14 cellular contexts compared by ENCODE assay signal in genomic region chr1:246139745-246140182, GRCh38.
DNase-seq lines count a peak whose midpoint lies in the region; ATAC-seq and TF ChIP-seq lines count a peak whose summit lies in the region.
"Had no signal": no experiment of that assay in that cellular context is flagged by ENCODE, and none has a peak within 500 bp of the region (broad histone marks: within the 10 kb centered on the region; RNA-seq: fewer than 3 reads in every experiment).

No MANE protein-coding gene starts in this region.

- intact Hi-C loops in activated CD8-positive, alpha-beta T cell treated with anti-CD3 and anti-CD28 coated beads for 36 hours (cut with micrococcal nuclease) = no loop called here

- CTCF ChIA-PET in activated CD8-positive, alpha-beta T cell treated with anti-CD3 and anti-CD28 coated beads for 36 hours (lab: Charles Lee) = no interaction called here
- CTCF ChIA-PET in activated CD8-positive, alpha-beta T cell treated with anti-CD3 and anti-CD28 coated beads, Interleukin-2, amount 10 ng/mL, durations not matched to agents 7 days and 5 days (lab: Charles Lee) = no interaction called here
- CTCF ChIA-PET in RWPE1 (lab: Yijun Ruan, JAX) = no interaction called here

- no peaks in the 10 kb centered on the region for H3K27me3 Mint-ChIP-seq in activated CD8-positive, alpha-beta T cell treated with anti-CD3 and anti-CD28 coated beads for 36 hours
- H3K27me3 Mint-ChIP-seq in activated CD8-positive, alpha-beta T cell treated with anti-CD3 and anti-CD28 coated beads, Interleukin-2, amount 10 ng/mL, durations not matched to agents 7 days and 5 days (ENCODE audit: low read depth) = no peaks in the 10 kb centered on the region
- H3K27me3 Mint-ChIP-seq: activated CD4-positive, alpha-beta T cell treated with anti-CD3 and anti-CD28 coated beads, Interleukin-2, amount 10 ng/mL, durations not matched to agents 24 days and 14 days had no signal

- H3K4me1 Mint-ChIP-seq in activated CD8-positive, alpha-beta T cell treated with anti-CD3 and anti-CD28 coated beads for 36 hours (ENCODE audit: low read depth) = peaks cover 11% of the 10 kb centered on the region
- H3K4me1 Mint-ChIP-seq in activated CD8-positive, alpha-beta T cell treated with anti-CD3 and anti-CD28 coated beads, Interleukin-2, amount 10 ng/mL, durations not matched to agents 7 days and 5 days (ENCODE audit: low read depth) = no peaks in the 10 kb centered on the region
- H3K4me1 Mint-ChIP-seq: activated CD4-positive, alpha-beta T cell treated with anti-CD3 and anti-CD28 coated beads, Interleukin-2, amount 10 ng/mL, durations not matched to agents 24 days and 14 days had no signal

- no peak for TF ChIP-seq CTCF in activated CD8-positive, alpha-beta T cell treated with anti-CD3 and anti-CD28 coated beads for 36 hours (IDR thresholded peaks at IDR 0.05)
- no peak for TF ChIP-seq CTCF in RWPE1 (conservative IDR thresholded peaks at IDR 0.05; ENCODE audit: low read depth)

- H3K4me1 ChIP-seq in skeletal muscle satellite cell (ENCODE audit: control insufficient read depth, insufficient read depth, low read length) = peaks cover 39% of the 10 kb centered on the region
- H3K4me1 ChIP-seq: heart right ventricle, Peyer's patch, sigmoid colon had no signal

- ATAC-seq in activated CD8-positive, alpha-beta T cell treated with anti-CD3 and anti-CD28 coated beads for 36 hours = peak; percentile 55
- ATAC-seq in activated CD8-positive, alpha-beta T cell treated with anti-CD3 and anti-CD28 coated beads, Interleukin-2, amount 10 ng/mL, durations not matched to agents 7 days and 5 days = no peak
- ATAC-seq in esophagus mucosa (peak; percentile 95), HG02610 (IDR thresholded peaks at IDR 0.05; ENCODE audit: unreplicated experiment) (no peak), GM18498 (IDR thresholded peaks at IDR 0.05; ENCODE audit: unreplicated experiment) (no peak)
- ATAC-seq: heart right ventricle had no signal

- H3K9me3 Mint-ChIP-seq in activated CD8-positive, alpha-beta T cell treated with anti-CD3 and anti-CD28 coated beads for 36 hours = no peaks in the 10 kb centered on the region
- H3K9me3 Mint-ChIP-seq in activated CD8-positive, alpha-beta T cell treated with anti-CD3 and anti-CD28 coated beads, Interleukin-2, amount 10 ng/mL, durations not matched to agents 7 days and 5 days (ENCODE audit: insufficient read depth) = no peaks in the 10 kb centered on the region
- H3K9me3 Mint-ChIP-seq: activated CD4-positive, alpha-beta T cell treated with anti-CD3 and anti-CD28 coated beads, Interleukin-2, amount 10 ng/mL, durations not matched to agents 24 days and 14 days; brain had no signal

- no peak overlapping the region for H3K27ac ChIP-seq in RWPE1
- H3K27ac ChIP-seq: heart right ventricle, Peyer's patch, sigmoid colon had no signal

- H3K27ac Mint-ChIP-seq in activated CD8-positive, alpha-beta T cell treated with anti-CD3 and anti-CD28 coated beads for 36 hours = no peak overlapping the region
- no peak overlapping the region for H3K27ac Mint-ChIP-seq in activated CD8-positive, alpha-beta T cell treated with anti-CD3 and anti-CD28 coated beads, Interleukin-2, amount 10 ng/mL, durations not matched to agents 7 days and 5 days
- H3K27ac Mint-ChIP-seq: activated CD4-positive, alpha-beta T cell treated with anti-CD3 and anti-CD28 coated beads, Interleukin-2, amount 10 ng/mL, durations not matched to agents 24 days and 14 days had no signal

- H3K27me3 ChIP-seq in skeletal muscle satellite cell (ENCODE audit: control insufficient read depth, insufficient read depth, low read length) = no peaks in the 10 kb centered on the region
- H3K27me3 ChIP-seq: heart right ventricle, Peyer's patch, sigmoid colon had no signal

- peaks cover 2% of the 10 kb centered on the region for H3K36me3 Mint-ChIP-seq in activated CD8-positive, alpha-beta T cell treated with anti-CD3 and anti-CD28 coated beads for 36 hours (ENCODE audit: low read depth)
- H3K36me3 Mint-ChIP-seq in activated CD8-positive, alpha-beta T cell treated with anti-CD3 and anti-CD28 coated beads, Interleukin-2, amount 10 ng/mL, durations not matched to agents 7 days and 5 days (ENCODE audit: low read depth) = no peaks in the 10 kb centered on the region
- H3K36me3 Mint-ChIP-seq: brain had no signal

- H3K4me3 ChIP-seq in skeletal muscle satellite cell (ENCODE audit: low read length) = no peak overlapping the region
- H3K4me3 ChIP-seq: heart right ventricle, Peyer's patch, sigmoid colon had no signal

- no peak overlapping the region for H3K9ac ChIP-seq in skeletal muscle satellite cell (ENCODE audit: low read depth, low read length)

- peak overlapping the region; percentile 39 for H3K4me2 ChIP-seq in skeletal muscle satellite cell (ENCODE audit: low read length)

- DNase-seq in activated CD8-positive, alpha-beta T cell treated with anti-CD3 and anti-CD28 coated beads for 36 hours = no peak
- DNase-seq in activated CD8-positive, alpha-beta T cell treated with anti-CD3 and anti-CD28 coated beads, Interleukin-2, amount 10 ng/mL, durations not matched to agents 7 days and 5 days = no peak
- DNase-seq in RWPE1 (ENCODE audit: low spot score) = peak; percentile 83
- DNase-seq in SK-N-DZ (ENCODE audit: low spot score) = no peak
- DNase-seq: activated CD4-positive, alpha-beta T cell treated with anti-CD3 and anti-CD28 coated beads, Interleukin-2, amount 10 ng/mL, durations not matched to agents 24 days and 14 days; heart right ventricle; NCI-H2081; Peyer's patch; sigmoid colon had no signal

- no peak overlapping the region for H3K4me3 Mint-ChIP-seq in activated CD8-positive, alpha-beta T cell treated with anti-CD3 and anti-CD28 coated beads for 36 hours
- H3K4me3 Mint-ChIP-seq in activated CD8-positive, alpha-beta T cell treated with anti-CD3 and anti-CD28 coated beads, Interleukin-2, amount 10 ng/mL, durations not matched to agents 7 days and 5 days = no peak overlapping the region
- H3K4me3 Mint-ChIP-seq: activated CD4-positive, alpha-beta T cell treated with anti-CD3 and anti-CD28 coated beads, Interleukin-2, amount 10 ng/mL, durations not matched to agents 24 days and 14 days; brain had no signal

- POLR2A ChIA-PET in activated CD8-positive, alpha-beta T cell treated with anti-CD3 and anti-CD28 coated beads for 36 hours (lab: Charles Lee) = no interaction called here
- POLR2A ChIA-PET in activated CD8-positive, alpha-beta T cell treated with anti-CD3 and anti-CD28 coated beads, Interleukin-2, amount 10 ng/mL, durations not matched to agents 7 days and 5 days (lab: Charles Lee) = no interaction called here
- POLR2A ChIA-PET in RWPE1 (lab: Yijun Ruan, JAX; ENCODE audit: low non-redundant PET) = no interaction called here

- H3K36me3 ChIP-seq in skeletal muscle satellite cell (ENCODE audit: insufficient read depth, low read length) = no peaks in the 10 kb centered on the region
- H3K36me3 ChIP-seq: heart right ventricle, Peyer's patch, sigmoid colon had no signal

- H3K9me3 ChIP-seq in skeletal muscle satellite cell (replicated peaks; ENCODE audit: low read length) = no peaks in the 10 kb centered on the region
- H3K9me3 ChIP-seq: heart right ventricle, Peyer's patch, sigmoid colon had no signal

Comparison
In these comparisons a context has a peak if more than half of its experiments do, and no peak if none do; other contexts are left out.
1. ATAC-seq: peak in activated CD8-positive, alpha-beta T cell treated with anti-CD3 and anti-CD28 coated beads for 36 hours (single experiment) and esophagus mucosa (single experiment); none in activated CD8-positive, alpha-beta T cell treated with anti-CD3 and anti-CD28 coated beads, Interleukin-2, amount 10 ng/mL, durations not matched to agents 7 days and 5 days (single experiment), HG02610 (single experiment) and GM18498 (single experiment).